ENCODE assay signal across 24 cellular contexts in genomic region chr2:241473399-241473798, GRCh38.
"Had no signal": no experiment of that assay in that cellular context is flagged by ENCODE, and none has a peak within 500 bp of the region (broad histone marks: within the 10 kb centered on the region; RNA-seq: fewer than 3 reads in every experiment).

No MANE protein-coding gene starts in this region.

- H3K27ac ChIP-seq: colonic mucosa, dorsolateral prefrontal cortex, epithelial cell of prostate, esophagus squamous epithelium, gastrocnemius medialis, heart right ventricle, left lung, lower lobe of right lung had no signal

- H3K4me3 Mint-ChIP-seq: effector memory CD8-positive, alpha-beta T cell; endodermal cell; mesothelial cell of epicardium had no signal

- H3K27ac Mint-ChIP-seq: endodermal cell, mesothelial cell of epicardium had no signal

- H3K9me3 ChIP-seq: colonic mucosa, esophagus squamous epithelium, gastrocnemius medialis, heart right ventricle, left lung, lower lobe of right lung, mucosa of descending colon had no signal

- H3K4me3 ChIP-seq: colonic mucosa, dorsolateral prefrontal cortex, esophagus squamous epithelium, gastrocnemius medialis, heart right ventricle, left lung, lower lobe of right lung, mucosa of descending colon had no signal

- H3K4me1 Mint-ChIP-seq: endodermal cell, mesothelial cell of epicardium had no signal

- H3K4me1 ChIP-seq: colonic mucosa, esophagus squamous epithelium, gastrocnemius medialis, heart right ventricle, left lung, lower lobe of right lung had no signal

- H3K27me3 ChIP-seq: colonic mucosa, dorsolateral prefrontal cortex, esophagus squamous epithelium, gastrocnemius medialis, heart right ventricle, left lung had no signal

- H3K36me3 ChIP-seq: colonic mucosa, left lung had no signal

- ATAC-seq: effector memory CD8-positive, alpha-beta T cell; esophagus mucosa; gastrocnemius medialis; heart right ventricle; left cardiac atrium; left lung; left ventricle myocardium superior; lower lobe of right lung; mucosa of descending colon had no signal

- DNase-seq: colonic mucosa; dermis blood vessel endothelial cell; dorsolateral prefrontal cortex; effector CD4-positive, alpha-beta T cell; effector memory CD8-positive, alpha-beta T cell; endodermal cell; erythroblast; esophagus squamous epithelium; foreskin fibroblast; foreskin melanocyte; gastrocnemius medialis; glutamatergic neuron; head of caudate nucleus; heart right ventricle; hippocampal formation; left cardiac atrium; left lung; left ventricle myocardium superior; lower lobe of right lung; mesenchymal stem cell; mucosa of descending colon had no signal

- H3K9me3 Mint-ChIP-seq: effector memory CD8-positive, alpha-beta T cell; endodermal cell; mesothelial cell of epicardium had no signal
